In the genomic region with DNA sequence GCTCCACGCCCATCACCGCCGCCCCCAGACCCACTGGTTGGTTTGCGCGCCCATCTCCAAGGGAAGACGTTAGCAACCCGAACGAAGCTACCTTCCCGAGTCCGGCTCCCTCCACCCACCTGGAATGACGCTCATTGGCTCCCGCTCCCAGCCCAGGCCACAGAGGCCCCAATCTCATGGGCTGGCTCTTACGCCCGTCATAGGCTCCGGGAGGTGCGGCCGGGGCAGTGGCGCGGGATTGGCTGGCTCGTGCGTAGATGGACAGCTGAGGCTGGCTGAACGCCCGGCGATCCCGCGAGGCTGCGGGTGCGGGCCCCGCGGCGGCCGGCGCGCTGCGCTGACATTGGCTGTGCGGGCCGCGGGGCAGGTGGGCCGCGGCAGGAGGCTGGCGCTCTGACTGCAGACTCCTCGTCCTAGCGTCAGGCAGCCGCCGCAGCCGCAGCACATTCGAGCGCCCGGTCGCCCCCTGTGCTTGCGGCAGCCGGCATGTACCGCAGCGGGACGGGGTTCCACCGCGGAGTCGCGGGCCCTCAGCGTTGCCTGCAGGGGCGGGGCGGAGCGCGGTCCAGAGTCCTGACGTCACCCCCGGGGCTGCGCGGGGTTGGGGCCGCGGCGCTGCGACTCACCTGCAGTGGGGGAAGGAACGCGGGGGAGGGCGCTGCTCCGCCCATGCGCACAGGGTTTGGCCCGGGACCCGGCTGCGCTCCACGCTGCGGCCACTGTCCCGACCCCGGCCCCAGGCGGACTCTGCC, we compare ENCODE assay signal across 8 cellular contexts. TPM values are rescaled to one million over a fixed set of nuclear protein-coding genes. Genes with fewer than 3 reads are reported as not detected.
DNase-seq lines count a peak whose midpoint lies in the region; ATAC-seq and TF ChIP-seq lines count a peak whose summit lies in the region.

No MANE protein-coding gene starts in this region.

- H3K4me3 ChIP-seq in fibroblast of the aortic adventitia (ENCODE audit: low read depth, low read length), result peak overlapping the region; percentile 95

- H3K36me3 ChIP-seq in KOPT-K1 (ENCODE audit: insufficient read depth, low read length), result no peaks in the 10 kb centered on the region

- no peaks in the 10 kb centered on the region for H3K9me3 Mint-ChIP-seq in natural killer cell treated with Interleukin-12 subunit alpha and Interleukin-12 subunit beta and Interleukin-15 and Interleukin-18, amount 100 ng/mL, for 72 hours

- peak overlapping the region; percentile 93 for H3K4me3 Mint-ChIP-seq in natural killer cell treated with Interleukin-12 subunit alpha and Interleukin-12 subunit beta and Interleukin-15 and Interleukin-18, amount 100 ng/mL, for 72 hours

- CTCF ChIA-PET in RWPE1 (lab: Yijun Ruan, JAX), result interaction anchor here (1.0 to 1.1 kb wide), 2 partner anchors 50 to 254 kb away, joined by 3 to 4 read pairs; a partner anchor contains a TSS

- POLR2A ChIA-PET in RWPE1 (lab: Yijun Ruan, JAX; ENCODE audit: low non-redundant PET), result interaction anchor here (0.6 kb wide), 2 partner anchors 148 to 175 kb away, joined by 3 read pairs; no protein-coding TSS in a partner anchor

- no peak overlapping the region for H3K27ac Mint-ChIP-seq in natural killer cell treated with Interleukin-12 subunit alpha and Interleukin-12 subunit beta and Interleukin-15 and Interleukin-18, amount 100 ng/mL, for 72 hours

- no peaks in the 10 kb centered on the region for H3K36me3 Mint-ChIP-seq in natural killer cell treated with Interleukin-12 subunit alpha and Interleukin-12 subunit beta and Interleukin-15 and Interleukin-18, amount 100 ng/mL, for 72 hours

- DNase-seq in DMS153 treated with DMSO at 0.1 percent for 48 hours (lab: John Stamatoyannopoulos, UW; ENCODE audit: unreplicated experiment) (peak; percentile 69), RWPE1 (ENCODE audit: low spot score) (peak; percentile 100), fibroblast of the aortic adventitia (ENCODE audit: low read depth) (peak; percentile 100)
- peak; percentile 73 for DNase-seq in activated effector memory CD4-positive, alpha-beta T cell treated with Interleukin-2 at 50 U/mL for 16 hours
- DNase-seq in natural killer cell treated with Interleukin-12 subunit alpha and Interleukin-12 subunit beta and Interleukin-15 and Interleukin-18, amount 100 ng/mL, for 72 hours (ENCODE audit: low spot score), result peak; percentile 94
- peak; percentile 91 for DNase-seq in stimulated activated naive CD4-positive, alpha-beta T cell treated with Interleukin-2 at 50 U/mL for 16 hours (lab: John Stamatoyannopoulos, UW)

- TF ChIP-seq CTCF in RWPE1 (conservative IDR thresholded peaks at IDR 0.05; ENCODE audit: low read depth) (no peak), fibroblast of the aortic adventitia (IDR thresholded peaks at IDR 0.05; ENCODE audit: insufficient read depth, low read length) (no peak)

- H3K4me1 Mint-ChIP-seq in natural killer cell treated with Interleukin-12 subunit alpha and Interleukin-12 subunit beta and Interleukin-15 and Interleukin-18, amount 100 ng/mL, for 72 hours (ENCODE audit: low read depth in 2 of 2), result peaks cover 10 to 12% of the 10 kb centered on the region in 2 donors

- peak; percentile 96 for ATAC-seq in GM21825 (IDR thresholded peaks at IDR 0.05; ENCODE audit: unreplicated experiment)
- peak; percentile 99 to 100 for ATAC-seq in natural killer cell treated with Interleukin-12 subunit alpha and Interleukin-12 subunit beta and Interleukin-15 and Interleukin-18, amount 100 ng/mL, for 72 hours

- peaks cover 42 to 56% of the 10 kb centered on the region in 2 donors for H3K27me3 Mint-ChIP-seq in natural killer cell treated with Interleukin-12 subunit alpha and Interleukin-12 subunit beta and Interleukin-15 and Interleukin-18, amount 100 ng/mL, for 72 hours

- H3K27ac ChIP-seq in KOPT-K1 (ENCODE audit: low read depth, low read length, poor library complexity, severe bottlenecking) (peak overlapping the region; percentile 70), RWPE1 (peak overlapping the region; percentile 82)

- no peaks in the 10 kb centered on the region for H3K9me3 ChIP-seq in KOPT-K1 (ENCODE audit: insufficient read depth, low read length, poor library complexity, severe bottlenecking)

RNA-seq across cellular contexts. Expression of a gene that starts 0.5 kb away (rescaled TPM):
- total RNA-seq in fibroblast of the aortic adventitia (ENCODE audit: low replicate concordance), result 85.7 and 404 TPM in 2 replicates
- total RNA-seq in natural killer cell treated with Interleukin-12 subunit alpha and Interleukin-12 subunit beta and Interleukin-15 and Interleukin-18, amount 100 ng/mL, for 72 hours, result 1 to 10 TPM; 1.9 TPM

Comparison
In these comparisons a context has a peak if more than half of its experiments do, and no peak if none do; other contexts are left out.
1. Peak in every context shown above with its lines: DNase-seq, ATAC-seq, H3K4me3 ChIP-seq and H3K27ac ChIP-seq.
2. RNA of a gene that starts 0.5 kb away (total RNA-seq): 85.7 to 404 TPM in fibroblast of the aortic adventitia; 1.9 TPM in natural killer cell treated with Interleukin-12 subunit alpha and Interleukin-12 subunit beta and Interleukin-15 and Interleukin-18, amount 100 ng/mL, for 72 hours; every median in the first group is over 10 times any median in the second.